10 cellular contexts compared by ENCODE assay signal in the genomic region with DNA sequence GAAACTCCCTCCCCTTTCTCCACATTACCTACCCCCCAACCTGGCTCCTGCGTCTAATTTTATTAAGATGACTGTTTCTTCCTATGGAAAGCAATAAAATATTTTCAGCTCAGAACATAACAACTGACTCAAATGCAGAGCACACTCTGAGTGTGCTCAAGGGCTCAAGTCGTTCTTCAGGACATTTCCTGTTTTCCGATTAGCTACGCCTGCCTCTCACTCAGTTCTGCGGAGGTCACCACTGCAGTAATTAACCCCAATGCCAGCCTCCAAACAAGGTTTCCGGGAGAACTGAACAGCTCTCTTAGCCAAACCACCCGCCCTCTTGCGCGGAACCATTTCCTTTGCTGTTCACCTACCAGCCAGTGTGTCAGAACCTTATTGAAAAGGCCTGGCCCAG. TPM values are rescaled to one million over a fixed set of nuclear protein-coding genes. Genes with fewer than 3 reads are reported as not detected.
DNase-seq lines count a peak whose midpoint lies in the region; ATAC-seq and TF ChIP-seq lines count a peak whose summit lies in the region.
"Had no signal": no experiment of that assay in that cellular context is flagged by ENCODE, and none has a peak within 500 bp of the region (broad histone marks: within the 10 kb centered on the region; RNA-seq: fewer than 3 reads in every experiment).

No MANE protein-coding gene starts in this region.

- peak; percentile 57 for DNase-seq in activated naive CD4-positive, alpha-beta T cell treated with Interleukin-2 at 50 U/mL for 16 hours
- no peak for DNase-seq in activated naive CD4-positive, alpha-beta T cell treated with anti-CD3 and anti-CD28 coated beads, Interleukin-2, amount 50 U/mL, for 16 hours
- DNase-seq in activated T-cell treated with anti-CD3 and anti-CD28 coated beads, Interleukin-2, amount 50 U/mL, for 72 hours = peak; percentile 52 to 56
- no peak for DNase-seq in left lobe of liver (ENCODE audit: low spot score)
- DNase-seq in upper lobe of left lung = peak in 1 of 2 donors; percentile 86
- DNase-seq in NCI-H1048 (lab: John Stamatoyannopoulos, UW) = no peak
- DNase-seq: CD4-positive, alpha-beta T cell; mucosa of descending colon had no signal

- H3K4me1 Mint-ChIP-seq in activated T-cell treated with anti-CD3 and anti-CD28 coated beads, Interleukin-2, amount 50 U/mL, for 72 hours (ENCODE audit: low read depth) = peaks cover 26% of the 10 kb centered on the region

- no peaks in the 10 kb centered on the region for H3K9me3 ChIP-seq in upper lobe of left lung
- H3K9me3 ChIP-seq: mucosa of descending colon had no signal

- no peak for TF ChIP-seq CTCF in upper lobe of left lung (IDR thresholded peaks at IDR 0.05)

- peak overlapping the region; percentile 81 to 93 (median 86) for H3K27ac ChIP-seq in upper lobe of left lung

- no peaks in the 10 kb centered on the region for H3K9me3 Mint-ChIP-seq in activated T-cell treated with anti-CD3 and anti-CD28 coated beads, Interleukin-2, amount 50 U/mL, for 72 hours
- H3K9me3 Mint-ChIP-seq: CD4-positive, alpha-beta T cell had no signal

- no peaks in the 10 kb centered on the region for H3K27me3 Mint-ChIP-seq in activated T-cell treated with anti-CD3 and anti-CD28 coated beads, Interleukin-2, amount 50 U/mL, for 72 hours (ENCODE audit: low read depth)
- H3K27me3 Mint-ChIP-seq: CD4-positive, alpha-beta T cell had no signal

- 13 to 14% methylated on average over 9 of the region's 9 CpGs for WGBS in upper lobe of left lung, 2 donors

- H3K4me1 ChIP-seq in upper lobe of left lung = peaks cover 71 to 81% (median 79%) of the 10 kb centered on the region in 4 donors

- H3K27ac Mint-ChIP-seq in activated T-cell treated with anti-CD3 and anti-CD28 coated beads, Interleukin-2, amount 50 U/mL, for 72 hours = peak overlapping the region; percentile 75
- H3K27ac Mint-ChIP-seq: CD4-positive, alpha-beta T cell had no signal

- H3K36me3 Mint-ChIP-seq in activated T-cell treated with anti-CD3 and anti-CD28 coated beads, Interleukin-2, amount 50 U/mL, for 72 hours (ENCODE audit: insufficient read depth in 2 of 2) = peaks cover 6 to 12% of the 10 kb centered on the region in 2 donors

- peak in 1 of 4 donors; percentile 44 for TF ChIP-seq POLR2A in upper lobe of left lung (IDR thresholded peaks at IDR 0.05)

- H3K4me3 Mint-ChIP-seq in activated T-cell treated with anti-CD3 and anti-CD28 coated beads, Interleukin-2, amount 50 U/mL, for 72 hours = peak overlapping the region; percentile 49 to 76
- H3K4me3 Mint-ChIP-seq: CD4-positive, alpha-beta T cell had no signal

- peak in 2 of 4 donors; percentile 8 to 78 for TF ChIP-seq EP300 in upper lobe of left lung (IDR thresholded peaks at IDR 0.05)

- no peak overlapping the region for H3K4me3 ChIP-seq in upper lobe of left lung
- H3K4me3 ChIP-seq: mucosa of descending colon had no signal

- H3K27me3 ChIP-seq in upper lobe of left lung = no peaks in the 10 kb centered on the region

- no peaks in the 10 kb centered on the region for H3K36me3 ChIP-seq in upper lobe of left lung

- ATAC-seq in activated T-cell treated with anti-CD3 and anti-CD28 coated beads, Interleukin-2, amount 50 U/mL, for 72 hours (replicated peaks in 1 of 2) = peak; percentile 81 to 88
- ATAC-seq in left lobe of liver (peak; percentile 26), upper lobe of left lung (ENCODE audit: low FRiP score in 2 of 2) (peak; percentile 1 to 36), GM21423 (IDR thresholded peaks at IDR 0.05; ENCODE audit: unreplicated experiment) (no peak), GM21825 (IDR thresholded peaks at IDR 0.05; ENCODE audit: unreplicated experiment) (no peak)
- ATAC-seq: mucosa of descending colon had no signal

RNA-seq across cellular contexts. Expression of a gene that starts 19.3 kb away (rescaled TPM):
- total RNA-seq in activated T-cell treated with anti-CD3 and anti-CD28 coated beads, Interleukin-2, amount 50 U/mL, for 72 hours = 10 to 100 TPM; 32.3 to 32.4 TPM
- total RNA-seq in left lobe of liver = 3.2 TPM
- 100 to 1,000 TPM in 4 of 6 donors, 10 to 100 TPM in 2; 83.9 to 168 (median 129) TPM for total RNA-seq in upper lobe of left lung

RNA-seq across cellular contexts. Expression of a gene that starts 33.5 kb away (rescaled TPM):
- 10 to 100 TPM; 46.6 to 55.8 TPM for total RNA-seq in activated T-cell treated with anti-CD3 and anti-CD28 coated beads, Interleukin-2, amount 50 U/mL, for 72 hours
- total RNA-seq in left lobe of liver (0.08 TPM), upper lobe of left lung (1 to 10 TPM in 5 of 6 donors, not detected in 1; 1.3 to 3.3 (median 2.3) TPM)

Comparison
In these comparisons a context has a peak if more than half of its experiments do, and no peak if none do; other contexts are left out.
1. DNase-seq: peak in activated naive CD4-positive, alpha-beta T cell treated with Interleukin-2 at 50 U/mL for 16 hours (single experiment) and activated T-cell treated with anti-CD3 and anti-CD28 coated beads, Interleukin-2, amount 50 U/mL, for 72 hours (2 of 2); none in activated naive CD4-positive, alpha-beta T cell treated with anti-CD3 and anti-CD28 coated beads, Interleukin-2, amount 50 U/mL, for 16 hours (single experiment), left lobe of liver (single experiment) and NCI-H1048 (single experiment).
2. ATAC-seq: peak in activated T-cell treated with anti-CD3 and anti-CD28 coated beads, Interleukin-2, amount 50 U/mL, for 72 hours (2 of 2), left lobe of liver (single experiment) and upper lobe of left lung (2 of 2); none in GM21423 (single experiment) and GM21825 (single experiment).
3. RNA of a gene that starts 33.5 kb away (total RNA-seq): 46.6 to 55.8 TPM in activated T-cell treated with anti-CD3 and anti-CD28 coated beads, Interleukin-2, amount 50 U/mL, for 72 hours; 1.3 to 3.3 TPM in upper lobe of left lung and 0.08 TPM in left lobe of liver (single experiment); every median in the first group is over 10 times any median in the second.